ENCODE assay signal across 1 cellular context in genomic region chr15:84604804-84605203, GRCh38.
TF ChIP-seq lines count a peak whose summit lies in the region.

No MANE protein-coding gene starts in this region.

TF ChIP-seq in H1, 55 proteins besides CTCF, POLR2A, EP300 and RAD21:
- no peak for TF ChIP-seq GABPA (IDR thresholded peaks at IDR 0.05; ENCODE audit: borderline replicate concordance, insufficient read depth, low read length)
- no peak for TF ChIP-seq CHD2 (IDR thresholded peaks at IDR 0.05; ENCODE audit: low read length)
- TF ChIP-seq SUZ12 (IDR thresholded peaks at IDR 0.05; ENCODE audit: low read length) = no peak
- TF ChIP-seq ASH2L (IDR thresholded peaks at IDR 0.05; ENCODE audit: low read length) = no peak
- TF ChIP-seq TAF7 (optimal IDR thresholded peaks at IDR 0.05; ENCODE audit: borderline replicate concordance, low read depth, low read length) = no peak
- no peak for TF ChIP-seq CBX8 (IDR thresholded peaks at IDR 0.05; ENCODE audit: borderline replicate concordance, low read depth, low read length)
- no peak for TF ChIP-seq SIX5 (IDR thresholded peaks at IDR 0.05; ENCODE audit: low read depth, low read length)
- TF ChIP-seq JUN (IDR thresholded peaks at IDR 0.05; ENCODE audit: low read depth, low read length) = no peak
- no peak for TF ChIP-seq KDM1A (IDR thresholded peaks at IDR 0.05; ENCODE audit: borderline replicate concordance, low read length)
